ENCODE assay signal across 1 cellular context in genomic region chr19:47274071-47274890, GRCh38.
A peak's percentile ranks its signal among the peaks of the same experiment; 100 is the strongest.
TF ChIP-seq lines count a peak whose summit lies in the region.

Gene INAFM1, plus strand, starts transcription at chr19:47274885. Its CDS starts 35 bp downstream, at chr19:47274920.

TF ChIP-seq in HepG2, 621 proteins besides CTCF, POLR2A, EP300 and RAD21 (continued from another document):
- TF ChIP-seq, protein P1, sequence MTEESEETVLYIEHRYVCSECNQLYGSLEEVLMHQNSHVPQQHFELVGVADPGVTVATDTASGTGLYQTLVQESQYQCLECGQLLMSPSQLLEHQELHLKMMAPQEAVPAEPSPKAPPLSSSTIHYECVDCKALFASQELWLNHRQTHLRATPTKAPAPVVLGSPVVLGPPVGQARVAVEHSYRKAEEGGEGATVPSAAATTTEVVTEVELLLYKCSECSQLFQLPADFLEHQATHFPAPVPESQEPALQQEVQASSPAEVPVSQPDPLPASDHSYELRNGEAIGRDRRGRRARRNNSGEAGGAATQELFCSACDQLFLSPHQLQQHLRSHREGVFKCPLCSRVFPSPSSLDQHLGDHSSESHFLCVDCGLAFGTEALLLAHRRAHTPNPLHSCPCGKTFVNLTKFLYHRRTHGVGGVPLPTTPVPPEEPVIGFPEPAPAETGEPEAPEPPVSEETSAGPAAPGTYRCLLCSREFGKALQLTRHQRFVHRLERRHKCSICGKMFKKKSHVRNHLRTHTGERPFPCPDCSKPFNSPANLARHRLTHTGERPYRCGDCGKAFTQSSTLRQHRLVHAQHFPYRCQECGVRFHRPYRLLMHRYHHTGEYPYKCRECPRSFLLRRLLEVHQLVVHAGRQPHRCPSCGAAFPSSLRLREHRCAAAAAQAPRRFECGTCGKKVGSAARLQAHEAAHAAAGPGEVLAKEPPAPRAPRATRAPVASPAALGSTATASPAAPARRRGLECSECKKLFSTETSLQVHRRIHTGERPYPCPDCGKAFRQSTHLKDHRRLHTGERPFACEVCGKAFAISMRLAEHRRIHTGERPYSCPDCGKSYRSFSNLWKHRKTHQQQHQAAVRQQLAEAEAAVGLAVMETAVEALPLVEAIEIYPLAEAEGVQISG (CRISPR knock-in tag; IDR thresholded peaks at IDR 0.05) = peak; percentile 32; the same call in 1 of the 2 replicates
- TF ChIP-seq GABPA (IDR thresholded peaks at IDR 0.05; ENCODE audit: low read depth, low read length) (no peak), GABPA (CRISPR knock-in tag; IDR thresholded peaks at IDR 0.05; ENCODE audit: low read depth) (no peak), MEIS1 (CRISPR knock-in tag; IDR thresholded peaks at IDR 0.05; ENCODE audit: borderline replicate concordance) (no peak), ZNF687 (CRISPR knock-in tag; IDR thresholded peaks at IDR 0.05) (no peak; the same call in 1 of the 2 replicates), YY1 (IDR thresholded peaks at IDR 0.05; ENCODE audit: insufficient read depth, insufficient replicate concordance, low read depth, low read length) (peak; percentile 24), ATF7 (IDR thresholded peaks at IDR 0.05) (no peak), ATF7 (CRISPR knock-in tag; IDR thresholded peaks at IDR 0.05) (no peak), ZNF572 (CRISPR knock-in tag; IDR thresholded peaks at IDR 0.05) (peak; percentile 46; the same call in 1 of the 2 replicates), ZNF644 (CRISPR knock-in tag; IDR thresholded peaks at IDR 0.05; ENCODE audit: low read depth) (no peak), SP4 (CRISPR knock-in tag; IDR thresholded peaks at IDR 0.05) (peak; percentile 78), TBX2 (CRISPR knock-in tag; IDR thresholded peaks at IDR 0.05; ENCODE audit: borderline replicate concordance) (no peak; the same call in 1 of the 2 replicates), NR2F1 (CRISPR knock-in tag; IDR thresholded peaks at IDR 0.05) (no peak)
- TF ChIP-seq, protein P2, sequence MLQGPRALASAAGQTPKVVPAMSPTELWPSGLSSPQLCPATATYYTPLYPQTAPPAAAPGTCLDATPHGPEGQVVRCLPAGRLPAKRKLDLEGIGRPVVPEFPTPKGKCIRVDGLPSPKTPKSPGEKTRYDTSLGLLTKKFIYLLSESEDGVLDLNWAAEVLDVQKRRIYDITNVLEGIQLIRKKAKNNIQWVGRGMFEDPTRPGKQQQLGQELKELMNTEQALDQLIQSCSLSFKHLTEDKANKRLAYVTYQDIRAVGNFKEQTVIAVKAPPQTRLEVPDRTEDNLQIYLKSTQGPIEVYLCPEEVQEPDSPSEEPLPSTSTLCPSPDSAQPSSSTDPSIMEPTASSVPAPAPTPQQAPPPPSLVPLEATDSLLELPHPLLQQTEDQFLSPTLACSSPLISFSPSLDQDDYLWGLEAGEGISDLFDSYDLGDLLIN (CRISPR knock-in tag; IDR thresholded peaks at IDR 0.05; ENCODE audit: borderline replicate concordance) = no peak
- TF ChIP-seq, protein P3, sequence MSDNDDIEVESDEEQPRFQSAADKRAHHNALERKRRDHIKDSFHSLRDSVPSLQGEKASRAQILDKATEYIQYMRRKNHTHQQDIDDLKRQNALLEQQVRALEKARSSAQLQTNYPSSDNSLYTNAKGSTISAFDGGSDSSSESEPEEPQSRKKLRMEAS (IDR thresholded peaks at IDR 0.05) = no peak; the same call in 1 of the 2 replicates
- TF ChIP-seq, protein P4, sequence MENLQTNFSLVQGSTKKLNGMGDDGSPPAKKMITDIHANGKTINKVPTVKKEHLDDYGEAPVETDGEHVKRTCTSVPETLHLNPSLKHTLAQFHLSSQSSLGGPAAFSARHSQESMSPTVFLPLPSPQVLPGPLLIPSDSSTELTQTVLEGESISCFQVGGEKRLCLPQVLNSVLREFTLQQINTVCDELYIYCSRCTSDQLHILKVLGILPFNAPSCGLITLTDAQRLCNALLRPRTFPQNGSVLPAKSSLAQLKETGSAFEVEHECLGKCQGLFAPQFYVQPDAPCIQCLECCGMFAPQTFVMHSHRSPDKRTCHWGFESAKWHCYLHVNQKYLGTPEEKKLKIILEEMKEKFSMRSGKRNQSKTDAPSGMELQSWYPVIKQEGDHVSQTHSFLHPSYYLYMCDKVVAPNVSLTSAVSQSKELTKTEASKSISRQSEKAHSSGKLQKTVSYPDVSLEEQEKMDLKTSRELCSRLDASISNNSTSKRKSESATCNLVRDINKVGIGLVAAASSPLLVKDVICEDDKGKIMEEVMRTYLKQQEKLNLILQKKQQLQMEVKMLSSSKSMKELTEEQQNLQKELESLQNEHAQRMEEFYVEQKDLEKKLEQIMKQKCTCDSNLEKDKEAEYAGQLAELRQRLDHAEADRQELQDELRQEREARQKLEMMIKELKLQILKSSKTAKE (CRISPR knock-in tag; IDR thresholded peaks at IDR 0.05; ENCODE audit: borderline replicate concordance) = 0 out of 2 replicates have a peak, but pooled peaks have one; percentile 13
TF ChIP-seq in HepG2: peak in this region for 33.
